26 cellular contexts compared by ENCODE assay signal in the genomic region with DNA sequence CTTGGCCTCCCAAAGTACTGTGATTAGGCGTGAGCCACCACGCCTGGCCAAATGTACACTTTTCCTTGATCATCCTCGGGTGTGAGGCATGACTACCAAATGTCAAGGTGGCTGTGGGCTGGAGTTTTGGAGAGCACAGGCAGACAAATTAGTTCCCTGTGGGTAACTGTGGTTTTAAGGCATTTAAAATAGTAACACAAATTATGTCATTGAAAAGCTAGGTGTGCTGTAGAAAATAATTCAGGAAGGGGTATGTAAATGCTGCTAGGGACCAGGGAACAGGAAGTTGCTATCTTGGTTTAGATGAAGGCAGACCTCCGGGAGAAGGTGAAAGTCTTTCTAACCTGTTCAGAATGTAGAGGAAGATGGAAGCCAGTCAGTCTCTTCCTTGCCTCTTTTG. TPM values are rescaled to one million over a fixed set of nuclear protein-coding genes. Genes with fewer than 3 reads are reported as not detected.
DNase-seq lines count a peak whose midpoint lies in the region; ATAC-seq and TF ChIP-seq lines count a peak whose summit lies in the region.
"Had no signal": no experiment of that assay in that cellular context is flagged by ENCODE, and none has a peak within 500 bp of the region (broad histone marks: within the 10 kb centered on the region; RNA-seq: fewer than 3 reads in every experiment).

No MANE protein-coding gene starts in this region.

- no peak overlapping the region for H4K5ac ChIP-seq in mesendoderm (ENCODE audit: low read length)

- H3K79me1 ChIP-seq in mesendoderm (ENCODE audit: low read length), result peaks cover 24% of the 10 kb centered on the region

- H2AFZ ChIP-seq in GM23338, result no peak overlapping the region

- CTCF ChIA-PET in activated CD8-positive, alpha-beta T cell treated with anti-CD3 and anti-CD28 coated beads, Interleukin-2, amount 10 ng/mL, durations not matched to agents 7 days and 5 days (lab: Charles Lee), result interaction anchor here (1.4 to 2.3 kb wide), 2 partner anchors 15 to 36 kb away, joined by 3 to 9 read pairs; no protein-coding TSS in a partner anchor

- H3K27me3 ChIP-seq in GM23338 (ENCODE audit: insufficient read depth) (no peaks in the 10 kb centered on the region), mesendoderm (ENCODE audit: insufficient read depth, low read length, poor library complexity) (no peaks in the 10 kb centered on the region)
- H3K27me3 ChIP-seq: SJCRH30 had no signal

- H3K27ac ChIP-seq in GM23338 (ENCODE audit: low read depth) (no peak overlapping the region), mesendoderm (ENCODE audit: low read depth, low read length) (peak overlapping the region; percentile 15)
- H3K27ac ChIP-seq: SJCRH30, skin epidermis had no signal

- no peak overlapping the region for H3K18ac ChIP-seq in mesendoderm (ENCODE audit: low read length)

- intact Hi-C loops in posterior vena cava (cut with DNase I), result loop anchor here in 1 of 2 donors (1.0 kb wide), 1 partner anchor 19 kb away; no protein-coding TSS in a partner anchor

- peaks cover 6% of the 10 kb centered on the region; the same call in 1 of the 2 replicates for H3K4me1 ChIP-seq in GM23338 (ENCODE audit: insufficient read depth)
- H3K4me1 ChIP-seq in mesendoderm (ENCODE audit: control insufficient read depth, low read depth, low read length), result peaks cover 3% of the 10 kb centered on the region
- H3K4me1 ChIP-seq: SJCRH30 had no signal

- no peak overlapping the region for H2BK15ac ChIP-seq in mesendoderm (replicated peaks; ENCODE audit: low read depth)

- H3F3A ChIP-seq in GM23338 (replicated peaks; ENCODE audit: low read depth), result no peaks in the 10 kb centered on the region

- H3K36me3 ChIP-seq in GM23338 (ENCODE audit: insufficient read depth), result peaks cover 13% of the 10 kb centered on the region
- no peaks in the 10 kb centered on the region for H3K36me3 ChIP-seq in mesendoderm (ENCODE audit: control insufficient read depth, insufficient read depth, low read length)

- H4K20me1 ChIP-seq in GM23338 (replicated peaks; ENCODE audit: insufficient read depth), result peaks cover 60% of the 10 kb centered on the region

- H3K4me2 ChIP-seq in GM23338, result no peak overlapping the region
- H3K4me2 ChIP-seq in mesendoderm (ENCODE audit: low read length), result no peak overlapping the region

- ATAC-seq in activated T-cell treated with anti-CD3 and anti-CD28 coated beads, Interleukin-2, amount 50 U/mL, for 4 hours, result no peak
- ATAC-seq in GM23338, result no peak
- no peak for ATAC-seq in activated CD8-positive, alpha-beta T cell treated with anti-CD3 and anti-CD28 coated beads, Interleukin-2, amount 10 ng/mL, durations not matched to agents 7 days and 5 days
- no peak for ATAC-seq in GM21367 (IDR thresholded peaks at IDR 0.05; ENCODE audit: unreplicated experiment)
- ATAC-seq: HepG2, left cardiac atrium had no signal

- no peak for DNase-seq in activated T-cell treated with anti-CD3 and anti-CD28 coated beads, Interleukin-2, amount 50 U/mL, for 24 hours
- no peak for DNase-seq in activated T-cell treated with anti-CD3 and anti-CD28 coated beads, Interleukin-2, amount 50 U/mL, for 4 hours
- no peak for DNase-seq in GM23338 (ENCODE audit: low spot score)
- no peak for DNase-seq in activated CD8-positive, alpha-beta T cell treated with anti-CD3 and anti-CD28 coated beads, Interleukin-2, amount 10 ng/mL, durations not matched to agents 7 days and 5 days
- DNase-seq in mesendoderm, result peak; percentile 15
- no peak for DNase-seq in posterior vena cava (ENCODE audit: low spot score)
- DNase-seq in dedifferentiated amniotic fluid mesenchymal stem cell (ENCODE audit: extremely low spot score), result no peak
- DNase-seq: activated CD4-positive, alpha-beta T cell treated with anti-CD3 and anti-CD28 coated beads for 4 hours; activated T-cell treated with anti-CD3 and anti-CD28 coated beads, Interleukin-2, amount 50 U/mL, for 1 hour; amygdala; CD4-positive, alpha-beta T cell; EL; hippocampal formation; Kasumi-1; left cardiac atrium; NCI-H2107; retina; RPMI8226; SJCRH30; stimulated activated naive CD4-positive, alpha-beta T cell; SW 1271; T-helper 9 cell had no signal

- WGBS in mesendoderm (ENCODE audit: extremely low coverage, insufficient coverage, low lambda C conversion rate), result no CpG with 5 or more reads among the region's 4 CpGs

- H3K4me3 ChIP-seq in GM23338 (no peak overlapping the region), mesendoderm (ENCODE audit: low read length) (no peak overlapping the region)
- H3K4me3 ChIP-seq: lung, SJCRH30, skin epidermis had no signal

- no peak overlapping the region for H3K23ac ChIP-seq in mesendoderm (ENCODE audit: low read length)

- H3K79me2 ChIP-seq in GM23338 (replicated peaks; ENCODE audit: insufficient read depth) (peaks cover 100% of the 10 kb centered on the region), mesendoderm (ENCODE audit: control insufficient read depth, insufficient read depth, low read length) (peaks cover 53% of the 10 kb centered on the region)

- no peak overlapping the region for H2BK5ac ChIP-seq in mesendoderm (ENCODE audit: low read length)

- TF ChIP-seq CTCF in GM23338 (conservative IDR thresholded peaks at IDR 0.05; ENCODE audit: low read depth in 2 of 2), result no peak

- H3K9ac ChIP-seq in mesendoderm (ENCODE audit: low read length), result no peak overlapping the region

- peak overlapping the region; percentile 40 for H3K27ac Mint-ChIP-seq in activated T-cell treated with anti-CD3 and anti-CD28 coated beads, Interleukin-2, amount 50 U/mL, for 24 hours
- peak overlapping the region; percentile 45; the same call in 1 of the 2 replicates for H3K27ac Mint-ChIP-seq in GM23338
- H3K27ac Mint-ChIP-seq in activated CD8-positive, alpha-beta T cell treated with anti-CD3 and anti-CD28 coated beads, Interleukin-2, amount 10 ng/mL, durations not matched to agents 7 days and 5 days, result peak overlapping the region; percentile 58
- H3K27ac Mint-ChIP-seq: CD4-positive, alpha-beta T cell had no signal

- no peak overlapping the region for H2AK5ac ChIP-seq in mesendoderm (ENCODE audit: low read length)

- no peak overlapping the region for H3K4me3 Mint-ChIP-seq in activated T-cell treated with anti-CD3 and anti-CD28 coated beads, Interleukin-2, amount 50 U/mL, for 24 hours
- H3K4me3 Mint-ChIP-seq in activated T-cell treated with anti-CD3 and anti-CD28 coated beads, Interleukin-2, amount 50 U/mL, for 4 hours, result no peak overlapping the region
- H3K4me3 Mint-ChIP-seq in GM23338, result no peak overlapping the region
- no peak overlapping the region for H3K4me3 Mint-ChIP-seq in activated CD8-positive, alpha-beta T cell treated with anti-CD3 and anti-CD28 coated beads, Interleukin-2, amount 10 ng/mL, durations not matched to agents 7 days and 5 days
- H3K4me3 Mint-ChIP-seq: CD4-positive, alpha-beta T cell had no signal

- peaks cover 87% of the 10 kb centered on the region for H3K36me3 Mint-ChIP-seq in activated T-cell treated with anti-CD3 and anti-CD28 coated beads, Interleukin-2, amount 50 U/mL, for 24 hours (ENCODE audit: low read depth)
- peaks cover 33% of the 10 kb centered on the region for H3K36me3 Mint-ChIP-seq in activated T-cell treated with anti-CD3 and anti-CD28 coated beads, Interleukin-2, amount 50 U/mL, for 4 hours (ENCODE audit: insufficient read depth)
- peaks cover 38% of the 10 kb centered on the region for H3K36me3 Mint-ChIP-seq in GM23338 (ENCODE audit: low read depth)
- peaks cover 53% of the 10 kb centered on the region for H3K36me3 Mint-ChIP-seq in activated CD8-positive, alpha-beta T cell treated with anti-CD3 and anti-CD28 coated beads, Interleukin-2, amount 10 ng/mL, durations not matched to agents 7 days and 5 days (ENCODE audit: low read depth)

- no peaks in the 10 kb centered on the region for H3K27me3 Mint-ChIP-seq in activated T-cell treated with anti-CD3 and anti-CD28 coated beads, Interleukin-2, amount 50 U/mL, for 24 hours
- no peaks in the 10 kb centered on the region for H3K27me3 Mint-ChIP-seq in activated T-cell treated with anti-CD3 and anti-CD28 coated beads, Interleukin-2, amount 50 U/mL, for 4 hours (ENCODE audit: low read depth)
- H3K27me3 Mint-ChIP-seq in GM23338 (ENCODE audit: insufficient read depth, low read depth, poor library complexity), result peaks cover 2% of the 10 kb centered on the region
- H3K27me3 Mint-ChIP-seq in activated CD8-positive, alpha-beta T cell treated with anti-CD3 and anti-CD28 coated beads, Interleukin-2, amount 10 ng/mL, durations not matched to agents 7 days and 5 days (ENCODE audit: low read depth), result no peaks in the 10 kb centered on the region
- H3K27me3 Mint-ChIP-seq: CD4-positive, alpha-beta T cell had no signal

- H3K9me3 Mint-ChIP-seq in activated T-cell treated with anti-CD3 and anti-CD28 coated beads, Interleukin-2, amount 50 U/mL, for 24 hours, result no peaks in the 10 kb centered on the region
- no peaks in the 10 kb centered on the region for H3K9me3 Mint-ChIP-seq in activated T-cell treated with anti-CD3 and anti-CD28 coated beads, Interleukin-2, amount 50 U/mL, for 4 hours
- H3K9me3 Mint-ChIP-seq in GM23338, result no peaks in the 10 kb centered on the region
- no peaks in the 10 kb centered on the region for H3K9me3 Mint-ChIP-seq in activated CD8-positive, alpha-beta T cell treated with anti-CD3 and anti-CD28 coated beads, Interleukin-2, amount 10 ng/mL, durations not matched to agents 7 days and 5 days (ENCODE audit: insufficient read depth)
- H3K9me3 Mint-ChIP-seq: CD4-positive, alpha-beta T cell had no signal

- no peak overlapping the region for H3K56ac ChIP-seq in mesendoderm (ENCODE audit: low read length)

- peaks cover 45% of the 10 kb centered on the region for H3K4me1 Mint-ChIP-seq in activated T-cell treated with anti-CD3 and anti-CD28 coated beads, Interleukin-2, amount 50 U/mL, for 24 hours (ENCODE audit: low read depth)
- H3K4me1 Mint-ChIP-seq in activated T-cell treated with anti-CD3 and anti-CD28 coated beads, Interleukin-2, amount 50 U/mL, for 4 hours (ENCODE audit: low read depth), result peaks cover 33% of the 10 kb centered on the region
- peaks cover 20% of the 10 kb centered on the region for H3K4me1 Mint-ChIP-seq in GM23338
- peaks cover 38% of the 10 kb centered on the region for H3K4me1 Mint-ChIP-seq in activated CD8-positive, alpha-beta T cell treated with anti-CD3 and anti-CD28 coated beads, Interleukin-2, amount 10 ng/mL, durations not matched to agents 7 days and 5 days (ENCODE audit: low read depth)

- H3K4ac ChIP-seq in mesendoderm (ENCODE audit: low read depth, low read length), result no peak overlapping the region

- POLR2A ChIA-PET in activated CD8-positive, alpha-beta T cell treated with anti-CD3 and anti-CD28 coated beads, Interleukin-2, amount 10 ng/mL, durations not matched to agents 7 days and 5 days (lab: Charles Lee), result interaction anchor here (0.9 kb wide), 1 partner anchor 10 kb away, joined by 3 read pairs; the partner anchor contains the start of gene GLRX3

- H3K9me2 ChIP-seq in GM23338 (ENCODE audit: insufficient read depth), result no peaks in the 10 kb centered on the region

- H4K8ac ChIP-seq in mesendoderm (ENCODE audit: low read depth, low read length), result no peak overlapping the region

- H2BK120ac ChIP-seq in mesendoderm (ENCODE audit: low read depth, low read length), result no peak overlapping the region

RNA-seq across cellular contexts. Expression of gene GLRX3, which starts 9.9 kb away (rescaled TPM):
- 100 to 1,000 TPM; 170 to 178 (median 172) TPM for total RNA-seq in activated T-cell treated with anti-CD3 and anti-CD28 coated beads, Interleukin-2, amount 50 U/mL, for 4 hours
- 141 and 146 TPM in 2 replicates for total RNA-seq in GM23338 (2014; rRNA removed; shearing (Covaris generic))
- polyA plus RNA-seq in GM23338 (2016; fragmentation: Nextera tagmentation; extraction: Ambion mirVana), result 175 and 201 TPM in 2 replicates
- total RNA-seq in activated CD8-positive, alpha-beta T cell treated with anti-CD3 and anti-CD28 coated beads, Interleukin-2, amount 10 ng/mL, durations not matched to agents 7 days and 5 days, result 10 to 100 TPM; 79.4 to 80.6 TPM
- 226 TPM for polyA plus RNA-seq in mesendoderm (2013, experiment 1 of 2)
- 225 TPM for polyA plus RNA-seq in mesendoderm (2013, experiment 2 of 2)
- 10 to 100 TPM; 48.6 to 73.8 TPM for total RNA-seq in posterior vena cava

RNA-seq across cellular contexts. Expression of gene C10orf143, which starts 35.4 kb away (rescaled TPM):
- 1 to 10 TPM; 3.0 to 4.5 (median 4.2) TPM for total RNA-seq in activated T-cell treated with anti-CD3 and anti-CD28 coated beads, Interleukin-2, amount 50 U/mL, for 4 hours
- total RNA-seq in GM23338 (2014; rRNA removed; shearing (Covaris generic)), result 0.21 and 0.62 TPM in 2 replicates
- polyA plus RNA-seq in GM23338 (2016; fragmentation: Nextera tagmentation; extraction: Ambion mirVana), result 3.7 and 4.8 TPM in 2 replicates
- total RNA-seq in activated CD8-positive, alpha-beta T cell treated with anti-CD3 and anti-CD28 coated beads, Interleukin-2, amount 10 ng/mL, durations not matched to agents 7 days and 5 days, result 1 to 10 TPM; 4.4 to 4.7 TPM
- 2.3 TPM for polyA plus RNA-seq in mesendoderm (2013, experiment 1 of 2)
- 2.2 TPM for polyA plus RNA-seq in mesendoderm (2013, experiment 2 of 2)
- total RNA-seq in posterior vena cava, result 1 to 10 TPM; 3.1 to 3.2 TPM
